ENCODE assay signal across 22 cellular contexts in genomic region chr9:86600977-86601376, GRCh38.
"Had no signal": no experiment of that assay in that cellular context is flagged by ENCODE, and none has a peak within 500 bp of the region (broad histone marks: within the 10 kb centered on the region; RNA-seq: fewer than 3 reads in every experiment).

No MANE protein-coding gene starts in this region.

- H3K27ac Mint-ChIP-seq: activated CD4-positive, alpha-beta memory T cell treated with anti-CD3 and anti-CD28 coated beads, Interleukin-2, amount 10 ng/mL, durations not matched to agents 7 days and 5 days; activated CD4-positive, alpha-beta T cell treated with anti-CD3 and anti-CD28 coated beads, Interleukin-2, amount 10 ng/mL, durations not matched to agents 24 days and 14 days; activated naive CD4-positive, alpha-beta T cell treated with anti-CD3 and anti-CD28 coated beads, Interleukin-2, amount 10 ng/mL, durations not matched to agents 7 days and 5 days; activated T-cell treated with anti-CD3 and anti-CD28 coated beads, Interleukin-2, amount 50 U/mL, for 72 hours had no signal

- H3K27ac ChIP-seq: brain microvascular endothelial cell, lower lobe of right lung, thoracic aorta had no signal

- H3K36me3 Mint-ChIP-seq: activated naive CD4-positive, alpha-beta T cell treated with anti-CD3 and anti-CD28 coated beads, Interleukin-2, amount 10 ng/mL, durations not matched to agents 7 days and 5 days had no signal

- H3K4me3 ChIP-seq: lower lobe of right lung, thoracic aorta had no signal

- H3K9me3 ChIP-seq: lower lobe of right lung, thoracic aorta had no signal

- ATAC-seq: activated CD4-positive, CD25-positive, alpha-beta regulatory T cell treated with anti-CD3 and anti-CD28 coated beads, Interleukin-2, amount 50 U/mL, for 24 hours; activated T-cell treated with anti-CD3 and anti-CD28 coated beads, Interleukin-2, amount 50 U/mL, for 72 hours; esophagus mucosa; lower lobe of right lung had no signal

- H3K9me3 Mint-ChIP-seq: activated CD4-positive, alpha-beta memory T cell treated with anti-CD3 and anti-CD28 coated beads, Interleukin-2, amount 10 ng/mL, durations not matched to agents 7 days and 5 days; activated CD4-positive, alpha-beta T cell treated with anti-CD3 and anti-CD28 coated beads, Interleukin-2, amount 10 ng/mL, durations not matched to agents 24 days and 14 days; activated naive CD4-positive, alpha-beta T cell treated with anti-CD3 and anti-CD28 coated beads, Interleukin-2, amount 10 ng/mL, durations not matched to agents 7 days and 5 days had no signal

- H3K27me3 ChIP-seq: brain microvascular endothelial cell had no signal

- H3K4me3 Mint-ChIP-seq: activated CD4-positive, alpha-beta memory T cell treated with anti-CD3 and anti-CD28 coated beads, Interleukin-2, amount 10 ng/mL, durations not matched to agents 7 days and 5 days; activated CD4-positive, alpha-beta T cell treated with anti-CD3 and anti-CD28 coated beads, Interleukin-2, amount 10 ng/mL, durations not matched to agents 24 days and 14 days; activated naive CD4-positive, alpha-beta T cell treated with anti-CD3 and anti-CD28 coated beads, Interleukin-2, amount 10 ng/mL, durations not matched to agents 7 days and 5 days; activated T-cell treated with anti-CD3 and anti-CD28 coated beads, Interleukin-2, amount 50 U/mL, for 72 hours had no signal

- H3K36me3 ChIP-seq: brain microvascular endothelial cell, lower lobe of right lung, thoracic aorta had no signal

- DNase-seq: activated CD4-positive, alpha-beta memory T cell treated with anti-CD3 and anti-CD28 coated beads, Interleukin-2, amount 10 ng/mL, durations not matched to agents 7 days and 5 days; activated CD4-positive, alpha-beta T cell treated with anti-CD3 and anti-CD28 coated beads, Interleukin-2, amount 10 ng/mL, durations not matched to agents 24 days and 14 days; activated effector memory CD4-positive, alpha-beta T cell treated with Interleukin-2 at 50 U/mL for 16 hours; activated naive CD4-positive, alpha-beta T cell treated with anti-CD3 and anti-CD28 coated beads, Interleukin-2, amount 10 ng/mL, durations not matched to agents 7 days and 5 days; activated T-cell treated with anti-CD3 and anti-CD28 coated beads, Interleukin-2, amount 50 U/mL, for 72 hours; amygdala; brain microvascular endothelial cell; central memory CD4-positive, alpha-beta T cell; dermis blood vessel endothelial cell; effector CD8-positive, alpha-beta T cell; foreskin melanocyte; kidney; lower lobe of right lung; midbrain; stimulated activated CD4-positive, alpha-beta T cell treated with anti-CD3 and anti-CD28 coated beads, Interleukin-4, amount 100 ng/mL, for 24 hours; stimulated activated naive CD4-positive, alpha-beta T cell treated with Interleukin-2 at 50 U/mL for 16 hours; T-helper 2 cell had no signal

- H3K4me1 Mint-ChIP-seq: activated CD4-positive, alpha-beta memory T cell treated with anti-CD3 and anti-CD28 coated beads, Interleukin-2, amount 10 ng/mL, durations not matched to agents 7 days and 5 days; activated CD4-positive, alpha-beta T cell treated with anti-CD3 and anti-CD28 coated beads, Interleukin-2, amount 10 ng/mL, durations not matched to agents 24 days and 14 days; activated naive CD4-positive, alpha-beta T cell treated with anti-CD3 and anti-CD28 coated beads, Interleukin-2, amount 10 ng/mL, durations not matched to agents 7 days and 5 days had no signal

- FAIRE-seq: endothelial cell of umbilical vein, kidney had no signal

- H3K27me3 Mint-ChIP-seq: progenitor cell of endocrine pancreas had no signal
